In genomic region chr22:41327124-41327523, GRCh38 we compare ENCODE assay signal across 16 cellular contexts. TPM values are rescaled to one million over a fixed set of nuclear protein-coding genes. Genes with fewer than 3 reads are reported as not detected.
DNase-seq lines count a peak whose midpoint lies in the region; ATAC-seq and TF ChIP-seq lines count a peak whose summit lies in the region.
"Had no signal": no experiment of that assay in that cellular context is flagged by ENCODE, and none has a peak within 500 bp of the region (broad histone marks: within the 10 kb centered on the region; RNA-seq: fewer than 3 reads in every experiment).

No MANE protein-coding gene starts in this region.

- intact Hi-C loops in mucosa of descending colon (cut with DNase I, micrococcal nuclease), result no loop called here

- no peaks in the 10 kb centered on the region for H3K4me1 Mint-ChIP-seq in activated CD4-positive, alpha-beta T cell treated with anti-CD3 and anti-CD28 coated beads, Interleukin-2, amount 10 ng/mL, durations not matched to agents 7 days and 5 days

- no peak for DNase-seq in activated naive CD4-positive, alpha-beta T cell treated with anti-CD3 and anti-CD28 coated beads, Interleukin-2, amount 50 U/mL, for 72 hours (ENCODE audit: low spot score in 2 of 2)
- DNase-seq in activated naive CD4-positive, alpha-beta T cell (lab: John Stamatoyannopoulos, UW), result no peak
- DNase-seq in mucosa of descending colon (no peak), superior temporal gyrus (ENCODE audit: extremely low spot score) (peak; percentile 64), RKO (ENCODE audit: low spot score) (no peak), NCI-H1092 (lab: John Stamatoyannopoulos, UW) (no peak)
- no peak for DNase-seq in activated CD4-positive, alpha-beta T cell treated with anti-CD3 and anti-CD28 coated beads, Interleukin-2, amount 10 ng/mL, durations not matched to agents 7 days and 5 days
- DNase-seq: activated CD4-positive, alpha-beta T cell treated with anti-CD3 and anti-CD28 coated beads for 1 hour; BE2C; effector memory CD4-positive, alpha-beta T cell; NCI-H1105 treated with DMSO at 0.1 percent for 48 hours; NCI-H524 treated with DMSO at 0.1 percent for 48 hours; OCI-M1; ovary; thyroid gland had no signal

- no peaks in the 10 kb centered on the region for H3K36me3 ChIP-seq in mucosa of descending colon (ENCODE audit: low read depth)
- H3K36me3 ChIP-seq: ovary had no signal

- CTCF ChIA-PET in activated CD4-positive, alpha-beta T cell treated with anti-CD3 and anti-CD28 coated beads, Interleukin-2, amount 10 ng/mL, durations not matched to agents 7 days and 5 days (lab: Charles Lee), result interaction anchor here (0.6 kb wide), 1 partner anchor 54 kb away, joined by 3 read pairs; no protein-coding TSS in a partner anchor

- no peak for ATAC-seq in activated naive CD4-positive, alpha-beta T cell treated with anti-CD3 and anti-CD28 coated beads, Interleukin-2, amount 50 U/mL, for 72 hours
- ATAC-seq in esophagus mucosa (peak; percentile 8), mucosa of descending colon (peak; percentile 17)

- no peak overlapping the region for H3K4me3 ChIP-seq in mucosa of descending colon
- H3K4me3 ChIP-seq: ovary, thyroid gland had no signal

- no peaks in the 10 kb centered on the region for H3K4me1 ChIP-seq in mucosa of descending colon (ENCODE audit: low read depth)
- H3K4me1 ChIP-seq: BE2C, thyroid gland had no signal

- no peaks in the 10 kb centered on the region for H3K9me3 ChIP-seq in mucosa of descending colon
- H3K9me3 ChIP-seq: BE2C, ovary, thyroid gland had no signal

- no peak overlapping the region for H3K4me3 Mint-ChIP-seq in activated CD4-positive, alpha-beta T cell treated with anti-CD3 and anti-CD28 coated beads, Interleukin-2, amount 10 ng/mL, durations not matched to agents 7 days and 5 days

- POLR2A ChIA-PET in activated CD4-positive, alpha-beta T cell treated with anti-CD3 and anti-CD28 coated beads, Interleukin-2, amount 10 ng/mL, durations not matched to agents 7 days and 5 days (lab: Charles Lee), result no interaction called here

- TF ChIP-seq CTCF in mucosa of descending colon (IDR thresholded peaks at IDR 0.05), result no peak

- H3K9me3 Mint-ChIP-seq in activated naive CD4-positive, alpha-beta T cell treated with anti-CD3 and anti-CD28 coated beads, Interleukin-2, amount 50 U/mL, for 72 hours, result no peaks in the 10 kb centered on the region
- H3K9me3 Mint-ChIP-seq in activated CD4-positive, alpha-beta T cell treated with anti-CD3 and anti-CD28 coated beads, Interleukin-2, amount 10 ng/mL, durations not matched to agents 7 days and 5 days, result no peaks in the 10 kb centered on the region

- peaks cover 0 to 13% of the 10 kb centered on the region in 2 donors for H3K36me3 Mint-ChIP-seq in activated naive CD4-positive, alpha-beta T cell treated with anti-CD3 and anti-CD28 coated beads, Interleukin-2, amount 50 U/mL, for 72 hours
- peaks cover 17% of the 10 kb centered on the region for H3K36me3 Mint-ChIP-seq in activated CD4-positive, alpha-beta T cell treated with anti-CD3 and anti-CD28 coated beads, Interleukin-2, amount 10 ng/mL, durations not matched to agents 7 days and 5 days (ENCODE audit: low read depth)

- no peaks in the 10 kb centered on the region for H3K27me3 Mint-ChIP-seq in activated CD4-positive, alpha-beta T cell treated with anti-CD3 and anti-CD28 coated beads, Interleukin-2, amount 10 ng/mL, durations not matched to agents 7 days and 5 days

- H3K27ac Mint-ChIP-seq in activated naive CD4-positive, alpha-beta T cell treated with anti-CD3 and anti-CD28 coated beads, Interleukin-2, amount 50 U/mL, for 72 hours, result peak overlapping the region; percentile 29 to 44
- no peak overlapping the region for H3K27ac Mint-ChIP-seq in activated CD4-positive, alpha-beta T cell treated with anti-CD3 and anti-CD28 coated beads, Interleukin-2, amount 10 ng/mL, durations not matched to agents 7 days and 5 days

RNA-seq across cellular contexts. Expression of gene ZC3H7B, which starts 25.8 kb away (rescaled TPM):
- total RNA-seq in activated naive CD4-positive, alpha-beta T cell treated with anti-CD3 and anti-CD28 coated beads, Interleukin-2, amount 50 U/mL, for 72 hours, result 10 to 100 TPM; 19.4 to 48.7 TPM
- total RNA-seq in esophagus mucosa, result 21.1 TPM
- total RNA-seq in mucosa of descending colon, result 10 to 100 TPM; 37.8 to 57.5 (median 39.3) TPM
- 10 to 100 TPM; 48.9 to 49.3 TPM for total RNA-seq in activated CD4-positive, alpha-beta T cell treated with anti-CD3 and anti-CD28 coated beads, Interleukin-2, amount 10 ng/mL, durations not matched to agents 7 days and 5 days

RNA-seq across cellular contexts. Expression of gene RANGAP1, which starts 41.1 kb away (rescaled TPM):
- total RNA-seq in activated naive CD4-positive, alpha-beta T cell treated with anti-CD3 and anti-CD28 coated beads, Interleukin-2, amount 50 U/mL, for 72 hours, result 100 to 1,000 TPM; 137 to 142 TPM
- total RNA-seq in esophagus mucosa (78.9 TPM), mucosa of descending colon (10 to 100 TPM; 26.9 to 48.9 (median 35.3) TPM)
- 100 to 1,000 TPM; 113 to 117 TPM for total RNA-seq in activated CD4-positive, alpha-beta T cell treated with anti-CD3 and anti-CD28 coated beads, Interleukin-2, amount 10 ng/mL, durations not matched to agents 7 days and 5 days

RNA-seq across cellular contexts. Expression of gene TEF, which starts 54.6 kb away (rescaled TPM):
- 10 to 100 TPM in 1 of 2 donors, 1 to 10 TPM in 1; 1.9 to 15.8 TPM for total RNA-seq in activated naive CD4-positive, alpha-beta T cell treated with anti-CD3 and anti-CD28 coated beads, Interleukin-2, amount 50 U/mL, for 72 hours
- total RNA-seq in esophagus mucosa (12.5 TPM), mucosa of descending colon (10 to 100 TPM; 17.6 to 29.3 (median 28.6) TPM)
- 1 to 10 TPM; 3.4 to 4.7 TPM for total RNA-seq in activated CD4-positive, alpha-beta T cell treated with anti-CD3 and anti-CD28 coated beads, Interleukin-2, amount 10 ng/mL, durations not matched to agents 7 days and 5 days

Comparison
In these comparisons a context has a peak if more than half of its experiments do, and no peak if none do; other contexts are left out.
1. ATAC-seq: peak in esophagus mucosa (single experiment) and mucosa of descending colon (single experiment); none in activated naive CD4-positive, alpha-beta T cell treated with anti-CD3 and anti-CD28 coated beads, Interleukin-2, amount 50 U/mL, for 72 hours (0 of 2).